20 cellular contexts compared by ENCODE assay signal in the genomic region with DNA sequence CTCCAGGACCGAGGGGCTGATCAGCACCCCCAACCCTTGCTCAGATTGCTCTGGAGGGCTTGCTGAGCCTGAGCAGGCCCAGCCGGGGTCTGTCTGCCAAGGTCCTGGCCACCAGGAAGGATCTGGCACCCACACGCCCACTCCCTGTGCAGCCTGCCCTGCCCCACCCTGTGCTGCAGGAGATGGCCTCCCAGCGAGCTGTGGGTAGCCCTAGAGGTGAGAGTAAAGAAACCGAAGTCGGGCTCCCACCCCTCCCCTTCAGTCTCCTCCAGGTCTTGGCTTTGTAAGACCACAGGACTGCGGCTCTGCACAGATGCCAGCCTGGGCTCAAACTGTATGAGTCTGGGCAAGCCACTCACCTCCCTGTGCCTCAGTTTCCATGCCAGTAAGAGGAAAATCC.
DNase-seq lines count a peak whose midpoint lies in the region; ATAC-seq lines count a peak whose summit lies in the region.
"Had no signal": no experiment of that assay in that cellular context is flagged by ENCODE, and none has a peak within 500 bp of the region (broad histone marks: within the 10 kb centered on the region; RNA-seq: fewer than 3 reads in every experiment).

No MANE protein-coding gene starts in this region.

- H3K4me3 ChIP-seq in Jurkat, Clone E6-1 (ENCODE audit: low read length): no peak overlapping the region
- no peak overlapping the region for H3K4me3 ChIP-seq in neuronal stem cell (ENCODE audit: low read length in 2 of 2)
- H3K4me3 ChIP-seq: BLaER1 had no signal

- H3K4me3 Mint-ChIP-seq in activated CD4-positive, alpha-beta T cell treated with anti-CD3 and anti-CD28 coated beads for 36 hours: no peak overlapping the region
- H3K4me3 Mint-ChIP-seq in activated CD4-positive, alpha-beta T cell treated with anti-CD3 and anti-CD28 coated beads, Interleukin-2, amount 10 ng/mL, durations not matched to agents 7 days and 5 days: no peak overlapping the region
- no peak overlapping the region for H3K4me3 Mint-ChIP-seq in activated naive CD8-positive, alpha-beta T cell treated with anti-CD3 and anti-CD28 coated beads for 36 hours

- no peak overlapping the region for H3K4ac ChIP-seq in neuronal stem cell (ENCODE audit: low read length)

- no peak overlapping the region for H3K14ac ChIP-seq in neuronal stem cell (ENCODE audit: low read length)

- H2BK15ac ChIP-seq in neuronal stem cell (ENCODE audit: low read length): no peak overlapping the region

- peaks cover 0 to 1% (median 0%) of the 10 kb centered on the region in 3 experiments for H3K27me3 ChIP-seq in neuronal stem cell (ENCODE audit: control insufficient read depth in 3 of 3, insufficient read depth in 3 of 3, low read depth in 1 of 3, low read length in 3 of 3)
- H3K27me3 ChIP-seq: BLaER1 had no signal

- H3K9ac ChIP-seq in neuronal stem cell (ENCODE audit: low read depth, low read length, poor library complexity): no peak overlapping the region
- H3K9ac ChIP-seq: BLaER1 had no signal

- H3K9me3 Mint-ChIP-seq in activated CD4-positive, alpha-beta T cell treated with anti-CD3 and anti-CD28 coated beads for 36 hours (ENCODE audit: low read depth): peaks cover 1% of the 10 kb centered on the region
- peaks cover 5% of the 10 kb centered on the region for H3K9me3 Mint-ChIP-seq in activated CD4-positive, alpha-beta T cell treated with anti-CD3 and anti-CD28 coated beads, Interleukin-2, amount 10 ng/mL, durations not matched to agents 7 days and 5 days
- no peaks in the 10 kb centered on the region for H3K9me3 Mint-ChIP-seq in activated naive CD8-positive, alpha-beta T cell treated with anti-CD3 and anti-CD28 coated beads for 36 hours

- H3K36me3 Mint-ChIP-seq in activated CD4-positive, alpha-beta T cell treated with anti-CD3 and anti-CD28 coated beads for 36 hours (ENCODE audit: low read depth): no peaks in the 10 kb centered on the region
- H3K36me3 Mint-ChIP-seq in activated CD4-positive, alpha-beta T cell treated with anti-CD3 and anti-CD28 coated beads, Interleukin-2, amount 10 ng/mL, durations not matched to agents 7 days and 5 days (ENCODE audit: low read depth): no peaks in the 10 kb centered on the region
- H3K36me3 Mint-ChIP-seq in activated naive CD8-positive, alpha-beta T cell treated with anti-CD3 and anti-CD28 coated beads for 36 hours: no peaks in the 10 kb centered on the region

- no peak overlapping the region for H3K23ac ChIP-seq in neuronal stem cell (ENCODE audit: low read depth, low read length, poor library complexity)

- no peak overlapping the region for H2AFZ ChIP-seq in neuronal stem cell (ENCODE audit: low read length)

- no peaks in the 10 kb centered on the region for H3K4me1 ChIP-seq in neuronal stem cell (ENCODE audit: control insufficient read depth in 2 of 2, insufficient read depth in 1 of 2, low read depth in 1 of 2, low read length in 2 of 2)

- no peaks in the 10 kb centered on the region for H3K79me1 ChIP-seq in neuronal stem cell (ENCODE audit: low read depth, low read length)

- H3K4me1 Mint-ChIP-seq in activated CD4-positive, alpha-beta T cell treated with anti-CD3 and anti-CD28 coated beads for 36 hours: peaks cover 30% of the 10 kb centered on the region
- H3K4me1 Mint-ChIP-seq in activated CD4-positive, alpha-beta T cell treated with anti-CD3 and anti-CD28 coated beads, Interleukin-2, amount 10 ng/mL, durations not matched to agents 7 days and 5 days: peaks cover 26% of the 10 kb centered on the region
- H3K4me1 Mint-ChIP-seq in activated naive CD8-positive, alpha-beta T cell treated with anti-CD3 and anti-CD28 coated beads for 36 hours: peaks cover 49% of the 10 kb centered on the region

- H3K9me3 ChIP-seq in neuronal stem cell (replicated peaks in 1 of 2; ENCODE audit: control insufficient read depth in 2 of 2, insufficient read depth in 1 of 2, low read depth in 1 of 2, low read length in 2 of 2): no peaks in the 10 kb centered on the region
- H3K9me3 ChIP-seq: BLaER1 had no signal

- no peak overlapping the region for H4K91ac ChIP-seq in neuronal stem cell (ENCODE audit: low read depth, low read length, poor library complexity)

- intact Hi-C loops in activated CD4-positive, alpha-beta T cell treated with anti-CD3 and anti-CD28 coated beads for 36 hours (cut with DNase I, micrococcal nuclease): no loop called here

- H3K27ac ChIP-seq in neuronal stem cell (replicated peaks; ENCODE audit: low read length): no peak overlapping the region
- H3K27ac ChIP-seq: 22Rv1, BLaER1, HL-60 had no signal

- H2BK5ac ChIP-seq in neuronal stem cell (ENCODE audit: low read length): no peak overlapping the region

- POLR2A ChIA-PET in activated CD4-positive, alpha-beta T cell treated with anti-CD3 and anti-CD28 coated beads for 36 hours (lab: Charles Lee): interaction anchor here (0.6 kb wide), 1 partner anchor 226 kb away, joined by 3 read pairs; no protein-coding TSS in a partner anchor
- POLR2A ChIA-PET in activated CD4-positive, alpha-beta T cell treated with anti-CD3 and anti-CD28 coated beads, Interleukin-2, amount 10 ng/mL, durations not matched to agents 7 days and 5 days (lab: Charles Lee): no interaction called here

- CTCF ChIA-PET in activated CD4-positive, alpha-beta T cell treated with anti-CD3 and anti-CD28 coated beads for 36 hours (lab: Charles Lee): no interaction called here
- CTCF ChIA-PET in activated CD4-positive, alpha-beta T cell treated with anti-CD3 and anti-CD28 coated beads, Interleukin-2, amount 10 ng/mL, durations not matched to agents 7 days and 5 days (lab: Charles Lee): interaction anchor here (1.3 to 1.6 kb wide), 2 partner anchors 11 to 73 kb away, joined by 3 to 6 read pairs; no protein-coding TSS in a partner anchor

- H3K27ac Mint-ChIP-seq in activated CD4-positive, alpha-beta T cell treated with anti-CD3 and anti-CD28 coated beads for 36 hours: no peak overlapping the region
- no peak overlapping the region for H3K27ac Mint-ChIP-seq in activated CD4-positive, alpha-beta T cell treated with anti-CD3 and anti-CD28 coated beads, Interleukin-2, amount 10 ng/mL, durations not matched to agents 7 days and 5 days
- H3K27ac Mint-ChIP-seq in activated naive CD8-positive, alpha-beta T cell treated with anti-CD3 and anti-CD28 coated beads for 36 hours: no peak overlapping the region

- no peak overlapping the region for H3K4me2 ChIP-seq in neuronal stem cell (ENCODE audit: insufficient read depth, low read length, poor library complexity, severe bottlenecking)
- H3K4me2 ChIP-seq: BLaER1 had no signal

- H2BK120ac ChIP-seq in neuronal stem cell (ENCODE audit: low read depth, low read length): peak overlapping the region; percentile 29

- no peak for ATAC-seq in activated CD4-positive, alpha-beta T cell treated with anti-CD3 and anti-CD28 coated beads for 36 hours
- no peak for ATAC-seq in HG03378 (IDR thresholded peaks at IDR 0.05; ENCODE audit: unreplicated experiment)
- ATAC-seq: Panc1 had no signal

- no peaks in the 10 kb centered on the region for H3K27me3 Mint-ChIP-seq in activated CD4-positive, alpha-beta T cell treated with anti-CD3 and anti-CD28 coated beads for 36 hours
- H3K27me3 Mint-ChIP-seq in activated CD4-positive, alpha-beta T cell treated with anti-CD3 and anti-CD28 coated beads, Interleukin-2, amount 10 ng/mL, durations not matched to agents 7 days and 5 days: no peaks in the 10 kb centered on the region
- no peaks in the 10 kb centered on the region for H3K27me3 Mint-ChIP-seq in activated naive CD8-positive, alpha-beta T cell treated with anti-CD3 and anti-CD28 coated beads for 36 hours

- WGBS in neuronal stem cell (ENCODE audit: extremely low coverage in 2 of 2, insufficient read length in 2 of 2, insufficient replicate concordance in 1 of 2), 2 donors: no CpG with 5 or more reads among the region's 7 CpGs

- H3K36me3 ChIP-seq in neuronal stem cell (replicated peaks in 1 of 2; ENCODE audit: control insufficient read depth in 2 of 2, insufficient read depth in 2 of 2, low read length in 2 of 2): no peaks in the 10 kb centered on the region
- H3K36me3 ChIP-seq: BLaER1 had no signal

- DNase-seq in activated CD4-positive, alpha-beta T cell treated with anti-CD3 and anti-CD28 coated beads for 36 hours: peak; percentile 13
- no peak for DNase-seq in activated CD4-positive, alpha-beta T cell treated with anti-CD3 and anti-CD28 coated beads, Interleukin-2, amount 10 ng/mL, durations not matched to agents 7 days and 5 days
- DNase-seq in Jurkat, Clone E6-1 (ENCODE audit: low read depth, low spot score): peak; percentile 66
- peak; percentile 24 for DNase-seq in activated naive CD8-positive, alpha-beta T cell treated with anti-CD3 and anti-CD28 coated beads for 36 hours
- no peak for DNase-seq in neuronal stem cell (ENCODE audit: low spot score)
- DNase-seq in pons (ENCODE audit: low spot score): no peak
- no peak for DNase-seq in midbrain (lab: John Stamatoyannopoulos, UW)
- DNase-seq: COR-L47, DMS153, KBM-7, MM.1S, NCI-H1105 treated with DMSO at 0.1 percent for 48 hours, NCI-H1930, NCI-H510A treated with DMSO at 0.1 percent for 48 hours, SHP77 had no signal

- H4K8ac ChIP-seq in neuronal stem cell (ENCODE audit: low read depth, low read length): no peak overlapping the region

- H2AK5ac ChIP-seq in neuronal stem cell (ENCODE audit: low read depth, low read length): peak overlapping the region; percentile 40

- peak overlapping the region; percentile 68 for H3K18ac ChIP-seq in neuronal stem cell (ENCODE audit: low read length)

- H2BK12ac ChIP-seq in neuronal stem cell (ENCODE audit: low read length): no peak overlapping the region

Comparison
In these comparisons a context has a peak if more than half of its experiments do, and no peak if none do; other contexts are left out.
1. DNase-seq: peak in activated CD4-positive, alpha-beta T cell treated with anti-CD3 and anti-CD28 coated beads for 36 hours (single experiment), Jurkat, Clone E6-1 (single experiment) and activated naive CD8-positive, alpha-beta T cell treated with anti-CD3 and anti-CD28 coated beads for 36 hours (single experiment); none in activated CD4-positive, alpha-beta T cell treated with anti-CD3 and anti-CD28 coated beads, Interleukin-2, amount 10 ng/mL, durations not matched to agents 7 days and 5 days (single experiment), neuronal stem cell (single experiment), pons (single experiment) and midbrain (single experiment).